8 cellular contexts compared by ENCODE assay signal in the genomic region with DNA sequence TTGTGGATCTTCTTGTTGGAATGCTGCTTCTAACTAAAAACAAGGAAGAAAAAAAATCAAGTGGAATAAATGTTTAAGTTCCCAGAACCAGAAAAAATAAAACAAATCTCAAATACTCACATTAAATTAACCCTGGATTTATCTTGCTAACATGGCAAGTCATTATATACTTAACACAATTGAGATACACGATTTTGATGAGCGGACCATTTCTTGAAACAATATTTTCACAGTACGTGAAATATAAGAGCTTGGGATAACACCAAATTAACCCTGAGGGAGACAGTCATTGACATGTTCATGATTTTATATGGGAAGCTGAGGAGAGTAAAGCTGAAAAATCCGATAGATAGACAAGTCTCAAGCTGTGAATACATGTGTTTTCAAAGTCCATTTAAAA.
"Had no signal": no experiment of that assay in that cellular context is flagged by ENCODE, and none has a peak within 500 bp of the region (broad histone marks: within the 10 kb centered on the region; RNA-seq: fewer than 3 reads in every experiment).

No MANE protein-coding gene starts in this region.

- H3K27ac Mint-ChIP-seq: IgD-negative memory B cell had no signal

- H3K4me3 Mint-ChIP-seq: IgD-negative memory B cell had no signal

- DNase-seq: GOT3, H7, HCEC 1CT, Kasumi-1, KBM-7 had no signal

- H3K27ac ChIP-seq: HL-60, KMS-11 had no signal

- H3K36me3 Mint-ChIP-seq: IgD-negative memory B cell had no signal

- H3K9me3 Mint-ChIP-seq: IgD-negative memory B cell had no signal

- H3K4me1 Mint-ChIP-seq: IgD-negative memory B cell had no signal

- H3K9ac ChIP-seq: KMS-11 had no signal

- H3K4me2 ChIP-seq: KMS-11 had no signal
